8 cellular contexts compared by ENCODE assay signal in the genomic region with DNA sequence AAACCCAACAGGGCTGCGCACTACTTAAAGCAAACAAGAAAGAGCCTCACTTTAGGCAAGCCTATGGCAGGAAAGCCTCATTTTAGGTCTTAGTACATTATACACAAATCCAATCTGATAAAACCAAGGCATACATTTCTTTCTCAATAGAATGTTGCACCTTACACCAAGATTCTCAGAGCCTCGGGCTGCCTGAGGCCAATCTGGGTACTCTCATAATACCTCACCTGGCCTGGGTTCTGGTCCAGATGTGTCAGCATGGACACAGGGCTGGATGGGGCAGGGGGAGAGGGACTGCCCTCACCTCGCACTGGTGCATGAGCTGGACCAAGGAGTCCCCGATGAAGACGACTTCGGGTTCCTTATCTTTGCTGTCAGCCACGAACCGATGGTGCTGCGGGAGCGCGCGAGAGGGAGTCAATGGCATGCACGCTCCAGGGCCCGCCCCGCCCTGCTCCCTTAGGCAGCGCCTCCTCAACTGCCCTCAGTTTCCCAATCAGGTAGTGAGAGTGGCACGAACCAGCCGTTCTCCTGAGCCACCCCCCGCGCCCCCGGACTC. TPM values are rescaled to one million over a fixed set of nuclear protein-coding genes. Genes with fewer than 3 reads are reported as not detected.
DNase-seq lines count a peak whose midpoint lies in the region; ATAC-seq and TF ChIP-seq lines count a peak whose summit lies in the region.

A gene with protein sequence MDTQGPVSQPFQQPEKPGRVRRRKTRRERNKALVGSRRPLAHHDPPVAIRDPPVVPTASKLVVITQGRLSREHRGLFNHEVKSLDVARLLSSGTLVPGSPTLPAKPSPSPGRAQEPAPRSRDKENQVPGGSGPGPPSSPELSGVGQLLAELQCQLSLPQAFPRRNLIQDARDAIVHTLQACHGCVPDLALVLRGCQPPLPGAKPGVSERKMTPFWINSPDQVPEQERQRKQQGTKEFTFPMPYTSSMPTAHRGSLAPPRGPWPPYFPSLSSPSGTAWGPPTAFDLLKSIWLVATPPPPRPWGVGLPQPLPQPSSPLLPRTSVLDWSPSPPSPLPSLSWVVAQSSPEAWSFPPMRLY (plus strand): TSS at position 487 of the 559 bp plus-strand sequence. CDS start 7,453 bp downstream, outside the sequence.

- H3K4me3 Mint-ChIP-seq in activated CD4-positive, alpha-beta memory T cell treated with anti-CD3 and anti-CD28 coated beads for 36 hours: peak within 1 kb of the TSS; percentile 86

- peak within 1 kb of the TSS in 8 of 12 donors; percentile 8 to 71 (median 30) for H3K27ac ChIP-seq in heart left ventricle

- CTCF ChIA-PET in activated CD4-positive, alpha-beta memory T cell treated with anti-CD3 and anti-CD28 coated beads for 36 hours (lab: Charles Lee): interaction anchor here (0.6 to 1.3 kb wide), 4 partner anchors 22 to 169 kb away, joined by 3 to 7 read pairs (median 4); partner anchors contain the start of gene GSK3A

- no peaks in the 10 kb centered on the region for H3K27me3 ChIP-seq in heart left ventricle

- H3K9me3 Mint-ChIP-seq in activated CD4-positive, alpha-beta memory T cell treated with anti-CD3 and anti-CD28 coated beads for 36 hours: no peaks in the 10 kb centered on the region

- no peaks in the 10 kb centered on the region for H3K9me3 ChIP-seq in heart left ventricle

- intact Hi-C loops in activated CD4-positive, alpha-beta memory T cell treated with anti-CD3 and anti-CD28 coated beads for 36 hours (cut with micrococcal nuclease): loop anchor here (1.0 to 5.0 kb wide), 3 partner anchors 18 to 121 kb away; partner anchors contain the start of gene MEGF8
- intact Hi-C loops in heart left ventricle (cut with DNase I): no loop called here

- H3K4me1 ChIP-seq in heart left ventricle: peaks cover 0 to 21% (median 10%) of the 10 kb centered on the region in 12 donors

- 8 to 21% (median 9%) methylated on average over 6 to 21 of the region's 21 CpGs for WGBS in heart left ventricle, 4 donors

- no peaks in the 10 kb centered on the region for H3K27me3 Mint-ChIP-seq in activated CD4-positive, alpha-beta memory T cell treated with anti-CD3 and anti-CD28 coated beads for 36 hours

- H3K27ac Mint-ChIP-seq in activated CD4-positive, alpha-beta memory T cell treated with anti-CD3 and anti-CD28 coated beads for 36 hours: peak within 1 kb of the TSS; percentile 85

- DNase-seq in G401 (ENCODE audit: low spot score) (peak; percentile 62), heart left ventricle (peak in 1 of 5 donors; percentile 69), skeletal muscle cell (ENCODE audit: low read depth) (no peak), CD1c-positive myeloid dendritic cell (ENCODE audit: extremely low spot score) (no peak)
- peak; percentile 41 for DNase-seq in activated CD4-positive, alpha-beta memory T cell treated with anti-CD3 and anti-CD28 coated beads for 36 hours

- no peak for TF ChIP-seq CTCF in heart left ventricle (IDR thresholded peaks at IDR 0.05)

- peak; percentile 14 for ATAC-seq in HG02884 (IDR thresholded peaks at IDR 0.05; ENCODE audit: unreplicated experiment)
- peak in 2 of 4 donors; percentile 10 to 23 for ATAC-seq in heart left ventricle
- ATAC-seq in HG03135 (IDR thresholded peaks at IDR 0.05; ENCODE audit: unreplicated experiment): no peak
- no peak for ATAC-seq in HG02938 (IDR thresholded peaks at IDR 0.05; ENCODE audit: unreplicated experiment)

- peaks cover 25% of the 10 kb centered on the region for H3K4me1 Mint-ChIP-seq in activated CD4-positive, alpha-beta memory T cell treated with anti-CD3 and anti-CD28 coated beads for 36 hours (ENCODE audit: low read depth)

- no peaks in the 10 kb centered on the region for H3K36me3 ChIP-seq in heart left ventricle

- POLR2A ChIA-PET in activated CD4-positive, alpha-beta memory T cell treated with anti-CD3 and anti-CD28 coated beads for 36 hours (lab: Charles Lee): interaction anchor here (0.7 to 1.3 kb wide), 4 partner anchors 13 to 169 kb away, joined by 3 to 4 read pairs (median 4); partner anchors contain the start of gene POU2F2

- no peak for TF ChIP-seq POLR2A in heart left ventricle (IDR thresholded peaks at IDR 0.05)

- H3K4me3 ChIP-seq in heart left ventricle: peak within 1 kb of the TSS; percentile 33 to 74 (median 58)
- peak within 1 kb of the TSS; percentile 80 for H3K4me3 ChIP-seq in skeletal muscle cell (ENCODE audit: low read depth, low read length)

- peaks cover 2% of the 10 kb centered on the region for H3K36me3 Mint-ChIP-seq in activated CD4-positive, alpha-beta memory T cell treated with anti-CD3 and anti-CD28 coated beads for 36 hours

- in situ Hi-C loops in G401 (cut with HindIII; ENCODE audit: low sequenced_read_pairs): no loop called here

RNA-seq across cellular contexts. Expression of the gene that starts here (rescaled TPM):
- 1.8 and 2.1 TPM in 2 replicates for total RNA-seq in G401 (2014; rRNA removed; shearing (Covaris generic))
- under 1 TPM; 0.61 to 0.81 TPM for total RNA-seq in activated CD4-positive, alpha-beta memory T cell treated with anti-CD3 and anti-CD28 coated beads for 36 hours
- under 1 TPM in 3 of 9 donors, not detected in 6; 0.16 to 0.53 (median 0.40) TPM for total RNA-seq in heart left ventricle
- polyA plus RNA-seq in heart left ventricle: under 1 TPM in 1 of 2 donors, not detected in 1; 0.17 TPM

Comparison
In these comparisons a context has a peak if more than half of its experiments do, and no peak if none do; other contexts are left out.
1. Peak in DNase-seq in activated CD4-positive, alpha-beta memory T cell treated with anti-CD3 and anti-CD28 coated beads for 36 hours; RNA of the gene not detected or under 1 TPM.